In genomic region chr6:5674723-5675122, GRCh38 we compare ENCODE assay signal across 16 cellular contexts.
"Had no signal": no experiment of that assay in that cellular context is flagged by ENCODE, and none has a peak within 500 bp of the region (broad histone marks: within the 10 kb centered on the region; RNA-seq: fewer than 3 reads in every experiment).

No MANE protein-coding gene starts in this region.

- H3K4me3 ChIP-seq: colonic mucosa, psoas muscle had no signal

- H3K27ac ChIP-seq: brain microvascular endothelial cell, colonic mucosa, psoas muscle had no signal

- H3K27me3 ChIP-seq: brain microvascular endothelial cell, colonic mucosa had no signal

- H3K4me1 ChIP-seq: colonic mucosa had no signal

- H3K9me3 ChIP-seq: colonic mucosa, psoas muscle had no signal

- DNase-seq: activated CD4-positive, alpha-beta T cell treated with anti-CD3 and anti-CD28 coated beads, Interleukin-2, amount 50 U/mL, for 1 hour; activated CD8-positive, alpha-beta memory T cell treated with anti-CD3 and anti-CD28 coated beads, Interleukin-2, amount 50 U/mL, for 4 hours; activated effector memory CD4-positive, alpha-beta T cell treated with Interleukin-2 at 50 U/mL for 16 hours; activated naive CD4-positive, alpha-beta T cell treated with anti-CD3 and anti-CD28 coated beads, Interleukin-2, amount 50 U/mL, for 16 hours; activated T-cell treated with anti-CD3 and anti-CD28 coated beads, Interleukin-2, amount 50 U/mL, for 4 hours; aorta; brain microvascular endothelial cell; colonic mucosa; erythroblast; kidney glomerular epithelial cell; naive B cell; psoas muscle; stimulated activated CD4-positive, alpha-beta T cell treated with anti-CD3 and anti-CD28 coated beads, Interleukin-1b, Interleukin-23, amount 100 ng/mL, for 48 hours; stimulated activated CD8-positive, alpha-beta memory T cell treated with anti-CD3 and anti-CD28 coated beads, Interleukin-4, amount 100 ng/mL, for 48 hours; stimulated activated naive CD4-positive, alpha-beta T cell; T1000 had no signal

- H3K36me3 ChIP-seq: brain microvascular endothelial cell, colonic mucosa had no signal
